ENCODE assay signal across 23 cellular contexts in the genomic region with DNA sequence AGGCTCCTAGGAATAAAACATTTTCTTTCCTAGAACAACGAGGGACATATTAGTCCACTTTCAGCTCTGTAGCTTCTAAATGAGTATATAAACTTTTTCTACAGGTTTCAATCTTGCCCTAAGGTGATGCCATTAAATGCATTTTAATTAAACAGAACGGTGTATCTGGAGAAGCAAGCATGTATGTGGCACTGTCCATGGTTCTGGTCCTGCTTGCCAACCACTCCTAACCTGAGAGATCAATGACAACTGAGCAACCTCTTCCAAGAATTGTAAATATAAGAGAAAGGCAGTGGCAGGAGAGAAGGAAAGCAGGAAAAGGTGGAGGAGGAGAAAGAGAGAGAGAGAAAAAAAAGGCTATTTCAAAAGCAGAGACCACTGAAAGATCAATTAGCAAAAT.
A peak's percentile ranks its signal among the peaks of the same experiment; 100 is the strongest.
DNase-seq lines count a peak whose midpoint lies in the region; ATAC-seq and TF ChIP-seq lines count a peak whose summit lies in the region.
"Had no signal": no experiment of that assay in that cellular context is flagged by ENCODE, and none has a peak within 500 bp of the region (broad histone marks: within the 10 kb centered on the region; RNA-seq: fewer than 3 reads in every experiment).

No MANE protein-coding gene starts in this region.

- ATAC-seq in GM18867 (IDR thresholded peaks at IDR 0.05; ENCODE audit: unreplicated experiment) (no peak), HG02981 (IDR thresholded peaks at IDR 0.05; ENCODE audit: unreplicated experiment) (no peak)
- ATAC-seq: activated T-cell treated with anti-CD3 and anti-CD28 coated beads, Interleukin-2, amount 50 U/mL, for 4 hours; natural killer cell treated with Interleukin-12 subunit alpha and Interleukin-12 subunit beta and Interleukin-15 and Interleukin-18, amount 100 ng/mL, for 72 hours; stimulated activated naive B cell treated with anti-CD40 and anti-IgM and Interleukin-4, amounts not matched to agents 10 μg/mL and 1 μg/mL and 100 μg/mL, for 72 hours had no signal

- no peak for TF ChIP-seq CTCF in cardiac fibroblast (IDR thresholded peaks at IDR 0.05; ENCODE audit: low read depth, low read length)

- H3K4me3 ChIP-seq in cardiac fibroblast (replicated peaks in 1 of 2; ENCODE audit: low read depth in 2 of 2, low read length in 2 of 2) = no peak overlapping the region
- H3K4me3 ChIP-seq: testis had no signal

- DNase-seq in G401 (ENCODE audit: low spot score) = peak; percentile 19
- DNase-seq in M059J (ENCODE audit: low read depth) = peak; percentile 20
- peak; percentile 17 to 24 for DNase-seq in cardiac fibroblast (ENCODE audit: low read depth in 2 of 2)
- DNase-seq in left kidney (ENCODE audit: low read depth, low spot score) = peak; percentile 72
- DNase-seq in anterior cingulate cortex (lab: John Stamatoyannopoulos, UW) = no peak
- DNase-seq: activated CD8-positive, alpha-beta memory T cell treated with anti-CD3 and anti-CD28 coated beads for 24 hours; activated naive CD4-positive, alpha-beta T cell treated with anti-CD3 and anti-CD28 coated beads for 36 hours; activated T-cell treated with anti-CD3 and anti-CD28 coated beads, Interleukin-2, amount 50 U/mL, for 4 hours; aorta; CD4-positive, alpha-beta memory T cell; cortex of kidney; H9; hippocampal formation; kidney; NCI-H524; posterior cingulate gyrus; stimulated activated CD4-positive, alpha-beta T cell treated with anti-CD3 and anti-CD28 coated beads, Interleukin-1b, Interleukin-23, amount 100 ng/mL, for 48 hours; stimulated activated naive B cell treated with anti-CD40 and anti-IgM and Interleukin-4, amounts not matched to agents 10 μg/mL and 1 μg/mL and 100 μg/mL, for 72 hours; T1000; testis had no signal

- in situ Hi-C loops in G401 (cut with HindIII; ENCODE audit: low sequenced_read_pairs) = no loop called here

Comparison
In these comparisons a context has a peak if more than half of its experiments do, and no peak if none do; other contexts are left out.
1. DNase-seq: peak in G401 (single experiment), M059J (single experiment), cardiac fibroblast (2 of 2) and left kidney (single experiment); none in anterior cingulate cortex (0 of 58).